ENCODE assay signal across 20 cellular contexts in genomic region chr15:52976050-52976449, GRCh38.
"Had no signal": no experiment of that assay in that cellular context is flagged by ENCODE, and none has a peak within 500 bp of the region (broad histone marks: within the 10 kb centered on the region; RNA-seq: fewer than 3 reads in every experiment).

No MANE protein-coding gene starts in this region.

- H3K27me3 ChIP-seq: ovary, tibial nerve, upper lobe of left lung, uterus had no signal

- H3K27ac ChIP-seq: left ventricle myocardium inferior, lower lobe of right lung, ovary, thoracic aorta, tibial nerve, upper lobe of left lung, uterus had no signal

- H3K36me3 ChIP-seq: left ventricle myocardium inferior, lower lobe of right lung, ovary, thoracic aorta, tibial nerve, upper lobe of left lung, uterus had no signal

- DNase-seq: cerebellar nuclear complex; cortex of kidney; kidney; left ventricle myocardium inferior; lower lobe of right lung; naive thymus-derived CD8-positive, alpha-beta T cell; nephron progenitor cell; nucleus accumbens; ovary; stimulated activated CD4-positive, alpha-beta T cell treated with anti-CD3 and anti-CD28 coated beads, Interleukin-12 subunit alpha, Interleukin-12 subunit beta, amount 100 ng/mL, for 4 hours; stimulated activated CD4-positive, alpha-beta T cell treated with anti-CD3 and anti-CD28 coated beads, Interleukin-1b, Interleukin-23, amount 100 ng/mL, for 48 hours; stimulated activated CD4-positive, alpha-beta T cell treated with anti-CD3 and anti-CD28 coated beads, Interleukin-4, amount 100 ng/mL, for 24 hours; stimulated activated naive CD8-positive, alpha-beta T cell treated with anti-CD3 and anti-CD28 coated beads, Interleukin-15, Interleukin-2, amounts not matched to agents 100 U/mL and 50 U/mL, for 24 hours; upper lobe of left lung; uterus had no signal

- H3K4me3 ChIP-seq: left ventricle myocardium inferior, lower lobe of right lung, ovary, smooth muscle cell, thoracic aorta, tibial nerve, upper lobe of left lung, uterus had no signal

- H3K9me3 ChIP-seq: left ventricle myocardium inferior, lower lobe of right lung, ovary, thoracic aorta, tibial nerve, upper lobe of left lung, uterus had no signal

- ATAC-seq: lower lobe of right lung; naive thymus-derived CD8-positive, alpha-beta T cell; sciatic nerve; stimulated activated memory B cell treated with anti-CD40 and anti-IgM and Interleukin-4, amounts not matched to agents 10 μg/mL and 1 μg/mL and 100 μg/mL, for 72 hours; stimulated activated naive CD8-positive, alpha-beta T cell treated with anti-CD3 and anti-CD28 coated beads, Interleukin-15, Interleukin-2, amounts not matched to agents 100 U/mL and 50 U/mL, for 24 hours had no signal

- H3K4me1 ChIP-seq: left ventricle myocardium inferior, lower lobe of right lung, tibial nerve, upper lobe of left lung, uterus had no signal
